ENCODE assay signal across 20 cellular contexts in the genomic region with DNA sequence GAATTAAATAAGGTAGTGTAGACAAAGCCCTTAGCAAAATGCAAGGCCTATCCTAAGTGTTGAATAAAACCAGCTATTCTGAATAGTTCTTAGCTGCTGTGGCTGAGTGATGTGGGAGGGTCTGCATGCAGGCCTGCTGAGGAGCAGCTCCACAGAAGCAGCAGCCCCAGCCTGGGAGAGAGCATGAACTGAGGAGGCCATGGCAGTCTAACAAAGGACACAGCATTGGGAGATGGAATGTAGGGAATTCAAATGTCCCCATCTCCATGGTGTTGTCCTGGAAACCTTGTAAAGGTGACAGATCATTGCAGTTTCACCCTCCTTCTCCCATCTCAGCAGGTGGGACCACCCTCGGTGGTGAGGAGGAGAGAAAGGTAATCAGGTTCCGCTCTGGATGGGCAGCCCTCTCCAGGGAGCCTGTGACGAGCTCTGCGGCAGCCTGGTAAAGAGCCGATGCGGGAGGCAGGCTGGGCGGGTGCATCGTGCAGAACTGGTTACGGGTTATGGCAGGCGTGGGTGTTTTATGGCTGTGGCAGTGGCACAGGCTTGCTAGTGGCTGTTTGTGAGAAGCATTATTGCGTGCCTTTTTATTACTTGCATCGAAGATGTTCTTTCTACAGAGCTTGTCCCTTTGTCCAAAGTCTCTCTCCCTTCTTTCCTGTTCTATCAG.
DNase-seq lines count a peak whose midpoint lies in the region; ATAC-seq and TF ChIP-seq lines count a peak whose summit lies in the region.
"Had no signal": no experiment of that assay in that cellular context is flagged by ENCODE, and none has a peak within 500 bp of the region (broad histone marks: within the 10 kb centered on the region; RNA-seq: fewer than 3 reads in every experiment).

No MANE protein-coding gene starts in this region.

- H2AFZ ChIP-seq in GM23338 (no peak overlapping the region), parathyroid adenoma (peak overlapping the region; percentile 34)

- no peaks in the 10 kb centered on the region for H3K36me3 ChIP-seq in GM23338 (ENCODE audit: insufficient read depth)
- no peaks in the 10 kb centered on the region for H3K36me3 ChIP-seq in NT2/D1 (ENCODE audit: insufficient read depth, insufficient read length, low read length)
- no peaks in the 10 kb centered on the region for H3K36me3 ChIP-seq in parathyroid adenoma (ENCODE audit: control insufficient read depth, insufficient read depth, low read length)
- H3K36me3 ChIP-seq: BLaER1 treated with 17β-estradiol and CSF1 and Interleukin-3, amounts not matched to agents 10 nM and 100 nM had no signal

- H3K79me2 ChIP-seq in GM23338 (replicated peaks; ENCODE audit: insufficient read depth) = no peaks in the 10 kb centered on the region
- H3K79me2 ChIP-seq in parathyroid adenoma = no peaks in the 10 kb centered on the region

- H3K27me3 ChIP-seq in GM23338 (ENCODE audit: insufficient read depth) = no peaks in the 10 kb centered on the region
- H3K27me3 ChIP-seq in NT2/D1 (ENCODE audit: insufficient read depth, insufficient read length) = no peaks in the 10 kb centered on the region
- H3K27me3 ChIP-seq in parathyroid adenoma (ENCODE audit: control insufficient read depth, insufficient read depth, low read length) = no peaks in the 10 kb centered on the region
- H3K27me3 ChIP-seq: BLaER1 treated with 17β-estradiol and CSF1 and Interleukin-3, amounts not matched to agents 10 nM and 100 nM had no signal

- H3K9me3 ChIP-seq in NT2/D1 (ENCODE audit: insufficient read depth, low read length) (no peaks in the 10 kb centered on the region), parathyroid adenoma (ENCODE audit: control insufficient read depth, low read length) (no peaks in the 10 kb centered on the region)
- H3K9me3 ChIP-seq: A549; BLaER1 treated with 17β-estradiol and CSF1 and Interleukin-3, amounts not matched to agents 10 nM and 100 nM had no signal

- peak; percentile 57 for DNase-seq in GM23338 (ENCODE audit: low spot score)
- peak; percentile 48 for DNase-seq in NT2/D1 (ENCODE audit: low read depth, low spot score)
- DNase-seq in iPS-NIHi7 (ENCODE audit: extremely low spot score) = peak; percentile 33
- no peak for DNase-seq in stimulated activated naive CD4-positive, alpha-beta T cell (lab: John Stamatoyannopoulos, UW)
- no peak for DNase-seq in mesenteric fat pad (ENCODE audit: low spot score)
- DNase-seq: CD8-positive, alpha-beta memory T cell; DND-41; GDM1; NCI-H1694; NCI-H2107; NCI-H446 treated with DMSO at 0.1 percent for 48 hours; NK-92 treated with Interleukin-12 subunit alpha and Interleukin-12 subunit beta, amount 100 ng/mL, for 24 hours had no signal

- no peak overlapping the region for H3K27ac ChIP-seq in GM23338 (ENCODE audit: low read depth)
- H3K27ac ChIP-seq in parathyroid adenoma = no peak overlapping the region
- H3K27ac ChIP-seq: A549; BLaER1 treated with 17β-estradiol and CSF1 and Interleukin-3, amounts not matched to agents 10 nM and 100 nM; KMS-11; RWPE1 had no signal

- H3K4me1 ChIP-seq in GM23338 (ENCODE audit: insufficient read depth) (peaks cover 13% of the 10 kb centered on the region; the same call in 1 of the 2 replicates), NT2/D1 (ENCODE audit: insufficient read depth, insufficient read length) (peaks cover 4% of the 10 kb centered on the region), parathyroid adenoma (no peaks in the 10 kb centered on the region)
- H3K4me1 ChIP-seq: A549 had no signal

- peaks cover 20% of the 10 kb centered on the region for H3K4me1 Mint-ChIP-seq in GM23338
- no peaks in the 10 kb centered on the region for H3K4me1 Mint-ChIP-seq in activated T-helper 17 cell treated with anti-CD3 and anti-CD28 coated beads, Interleukin-2, amount 50 U/mL, for 72 hours
- H3K4me1 Mint-ChIP-seq: CD8-positive, alpha-beta memory T cell had no signal

- no peaks in the 10 kb centered on the region; the same call in 1 of the 2 replicates for H3K9me2 ChIP-seq in GM23338 (ENCODE audit: insufficient read depth)

- ATAC-seq in GM23338 = peak; percentile 90
- no peak for ATAC-seq in activated T-helper 17 cell treated with anti-CD3 and anti-CD28 coated beads, Interleukin-2, amount 50 U/mL, for 72 hours (replicated peaks)
- ATAC-seq in GM18502 (IDR thresholded peaks at IDR 0.05; ENCODE audit: poor library complexity, unreplicated experiment) = no peak
- ATAC-seq: A549, GM12878 had no signal

- no peak overlapping the region for H3K4me3 Mint-ChIP-seq in GM23338
- no peak overlapping the region for H3K4me3 Mint-ChIP-seq in activated T-helper 17 cell treated with anti-CD3 and anti-CD28 coated beads, Interleukin-2, amount 50 U/mL, for 72 hours
- H3K4me3 Mint-ChIP-seq: CD8-positive, alpha-beta memory T cell had no signal

- no peak overlapping the region for H3K27ac Mint-ChIP-seq in GM23338
- no peak overlapping the region for H3K27ac Mint-ChIP-seq in activated T-helper 17 cell treated with anti-CD3 and anti-CD28 coated beads, Interleukin-2, amount 50 U/mL, for 72 hours
- H3K27ac Mint-ChIP-seq: CD8-positive, alpha-beta memory T cell had no signal

- H3K27me3 Mint-ChIP-seq in GM23338 (ENCODE audit: insufficient read depth, low read depth, poor library complexity) = no peaks in the 10 kb centered on the region
- no peaks in the 10 kb centered on the region for H3K27me3 Mint-ChIP-seq in activated T-helper 17 cell treated with anti-CD3 and anti-CD28 coated beads, Interleukin-2, amount 50 U/mL, for 72 hours

- H3K4me2 ChIP-seq in GM23338 (0 out of 2 replicates have a peak overlapping the region, but pooled peaks have one; percentile 39), parathyroid adenoma (ENCODE audit: low read length) (no peak overlapping the region)
- H3K4me2 ChIP-seq: A549; BLaER1 treated with 17β-estradiol and CSF1 and Interleukin-3, amounts not matched to agents 10 nM and 100 nM; KMS-11 had no signal

- H3K9ac ChIP-seq in NT2/D1 (ENCODE audit: insufficient read length, low read depth) = no peak overlapping the region
- H3K9ac ChIP-seq in parathyroid adenoma = no peak overlapping the region
- H3K9ac ChIP-seq: BLaER1 treated with 17β-estradiol and CSF1 and Interleukin-3, amounts not matched to agents 10 nM and 100 nM; KMS-11 had no signal

- no peaks in the 10 kb centered on the region; the same call in none of the 2 replicates for H4K20me1 ChIP-seq in GM23338 (replicated peaks; ENCODE audit: insufficient read depth)
- H4K20me1 ChIP-seq: BLaER1 treated with 17β-estradiol and CSF1 and Interleukin-3, amounts not matched to agents 10 nM and 100 nM had no signal

- no peak overlapping the region for H3K4me3 ChIP-seq in GM23338
- H3K4me3 ChIP-seq in NT2/D1 (ENCODE audit: insufficient read length, low read depth) = no peak overlapping the region
- H3K4me3 ChIP-seq in parathyroid adenoma (ENCODE audit: low read depth, low read length) = no peak overlapping the region
- H3K4me3 ChIP-seq: A549; BLaER1 treated with 17β-estradiol and CSF1 and Interleukin-3, amounts not matched to agents 10 nM and 100 nM; GM12878 had no signal

- H3K9me3 Mint-ChIP-seq in GM23338 = no peaks in the 10 kb centered on the region
- no peaks in the 10 kb centered on the region for H3K9me3 Mint-ChIP-seq in activated T-helper 17 cell treated with anti-CD3 and anti-CD28 coated beads, Interleukin-2, amount 50 U/mL, for 72 hours

- no peaks in the 10 kb centered on the region for H3F3A ChIP-seq in GM23338 (replicated peaks; ENCODE audit: low read depth)

- no peaks in the 10 kb centered on the region for H3K36me3 Mint-ChIP-seq in GM23338 (ENCODE audit: low read depth)
- no peaks in the 10 kb centered on the region for H3K36me3 Mint-ChIP-seq in activated T-helper 17 cell treated with anti-CD3 and anti-CD28 coated beads, Interleukin-2, amount 50 U/mL, for 72 hours (ENCODE audit: low read depth)
- H3K36me3 Mint-ChIP-seq: CD8-positive, alpha-beta memory T cell had no signal

- TF ChIP-seq CTCF in GM23338 (conservative IDR thresholded peaks at IDR 0.05; ENCODE audit: low read depth in 2 of 2) (no peak), parathyroid adenoma (IDR thresholded peaks at IDR 0.05) (no peak)

TF ChIP-seq in GM23338, 12 proteins besides CTCF, POLR2A, EP300 and RAD21 (continues in another document):
- TF ChIP-seq ETS1 (IDR thresholded peaks at IDR 0.05) = no peak

Comparison
In these comparisons a context has a peak if more than half of its experiments do, and no peak if none do; other contexts are left out.
1. DNase-seq: peak in GM23338 (single experiment), NT2/D1 (single experiment) and iPS-NIHi7 (single experiment); none in stimulated activated naive CD4-positive, alpha-beta T cell (0 of 6) and mesenteric fat pad (single experiment).